ENCODE assay signal across 2 cellular contexts in the genomic region with DNA sequence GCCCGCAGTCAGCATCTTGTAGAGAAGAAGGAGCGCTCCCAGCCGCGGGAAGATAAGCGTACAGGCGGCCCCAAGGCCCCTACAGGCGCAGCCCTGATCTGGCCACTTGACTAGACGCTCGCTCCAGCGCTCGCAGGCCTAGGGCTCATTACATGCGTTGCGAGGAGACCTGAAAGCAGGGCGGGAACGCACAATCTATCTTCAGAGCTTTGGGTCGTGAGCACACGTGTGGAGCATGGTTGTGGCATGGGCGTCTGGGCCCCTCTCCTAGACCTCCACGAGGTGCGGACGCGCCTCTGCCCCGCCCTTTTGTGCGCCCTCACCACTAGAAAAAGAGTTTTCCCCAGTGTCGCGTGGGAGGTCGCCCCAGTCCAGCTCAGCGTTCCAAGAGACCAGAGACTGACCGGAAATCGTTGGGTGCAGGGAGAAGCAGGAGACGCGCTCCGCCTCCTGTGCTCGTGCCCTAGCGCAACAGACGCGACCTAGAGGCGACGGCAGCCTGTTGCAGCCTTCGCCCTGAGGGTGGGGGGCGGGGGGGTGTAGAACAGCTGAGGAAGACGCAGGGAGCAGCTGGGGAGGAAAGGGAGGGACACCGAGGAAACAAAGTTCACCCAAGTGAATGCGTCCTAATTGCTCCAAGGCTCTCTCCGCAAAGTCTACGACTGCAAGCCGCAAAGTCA.
A peak's percentile ranks its signal among the peaks of the same experiment; 100 is the strongest.
TF ChIP-seq lines count a peak whose summit lies in the region.

No MANE protein-coding gene starts in this region.

TF ChIP-seq in GM23338, 12 proteins besides CTCF, POLR2A, EP300 and RAD21:
- TF ChIP-seq ZNF331 (CRISPR knock-in tag; IDR thresholded peaks at IDR 0.05; ENCODE audit: low read depth) (no peak), EZH2 (IDR thresholded peaks at IDR 0.05; ENCODE audit: low read depth, unreplicated experiment) (peak; percentile 41), JUNB (IDR thresholded peaks at IDR 0.05; ENCODE audit: unreplicated experiment) (no peak)
- TF ChIP-seq, protein P1, sequence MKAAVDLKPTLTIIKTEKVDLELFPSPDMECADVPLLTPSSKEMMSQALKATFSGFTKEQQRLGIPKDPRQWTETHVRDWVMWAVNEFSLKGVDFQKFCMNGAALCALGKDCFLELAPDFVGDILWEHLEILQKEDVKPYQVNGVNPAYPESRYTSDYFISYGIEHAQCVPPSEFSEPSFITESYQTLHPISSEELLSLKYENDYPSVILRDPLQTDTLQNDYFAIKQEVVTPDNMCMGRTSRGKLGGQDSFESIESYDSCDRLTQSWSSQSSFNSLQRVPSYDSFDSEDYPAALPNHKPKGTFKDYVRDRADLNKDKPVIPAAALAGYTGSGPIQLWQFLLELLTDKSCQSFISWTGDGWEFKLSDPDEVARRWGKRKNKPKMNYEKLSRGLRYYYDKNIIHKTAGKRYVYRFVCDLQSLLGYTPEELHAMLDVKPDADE (IDR thresholded peaks at IDR 0.05): peak; percentile 48; the same call in 1 of the 2 replicates
- TF ChIP-seq, protein P2, sequence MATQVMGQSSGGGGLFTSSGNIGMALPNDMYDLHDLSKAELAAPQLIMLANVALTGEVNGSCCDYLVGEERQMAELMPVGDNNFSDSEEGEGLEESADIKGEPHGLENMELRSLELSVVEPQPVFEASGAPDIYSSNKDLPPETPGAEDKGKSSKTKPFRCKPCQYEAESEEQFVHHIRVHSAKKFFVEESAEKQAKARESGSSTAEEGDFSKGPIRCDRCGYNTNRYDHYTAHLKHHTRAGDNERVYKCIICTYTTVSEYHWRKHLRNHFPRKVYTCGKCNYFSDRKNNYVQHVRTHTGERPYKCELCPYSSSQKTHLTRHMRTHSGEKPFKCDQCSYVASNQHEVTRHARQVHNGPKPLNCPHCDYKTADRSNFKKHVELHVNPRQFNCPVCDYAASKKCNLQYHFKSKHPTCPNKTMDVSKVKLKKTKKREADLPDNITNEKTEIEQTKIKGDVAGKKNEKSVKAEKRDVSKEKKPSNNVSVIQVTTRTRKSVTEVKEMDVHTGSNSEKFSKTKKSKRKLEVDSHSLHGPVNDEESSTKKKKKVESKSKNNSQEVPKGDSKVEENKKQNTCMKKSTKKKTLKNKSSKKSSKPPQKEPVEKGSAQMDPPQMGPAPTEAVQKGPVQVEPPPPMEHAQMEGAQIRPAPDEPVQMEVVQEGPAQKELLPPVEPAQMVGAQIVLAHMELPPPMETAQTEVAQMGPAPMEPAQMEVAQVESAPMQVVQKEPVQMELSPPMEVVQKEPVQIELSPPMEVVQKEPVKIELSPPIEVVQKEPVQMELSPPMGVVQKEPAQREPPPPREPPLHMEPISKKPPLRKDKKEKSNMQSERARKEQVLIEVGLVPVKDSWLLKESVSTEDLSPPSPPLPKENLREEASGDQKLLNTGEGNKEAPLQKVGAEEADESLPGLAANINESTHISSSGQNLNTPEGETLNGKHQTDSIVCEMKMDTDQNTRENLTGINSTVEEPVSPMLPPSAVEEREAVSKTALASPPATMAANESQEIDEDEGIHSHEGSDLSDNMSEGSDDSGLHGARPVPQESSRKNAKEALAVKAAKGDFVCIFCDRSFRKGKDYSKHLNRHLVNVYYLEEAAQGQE (IDR thresholded peaks at IDR 0.05; ENCODE audit: unreplicated experiment): no peak
TF ChIP-seq in GM23338: peak in this region for 2.

TF ChIP-seq in K562, 482 proteins besides CTCF, POLR2A, EP300 and RAD21 (continues in another document):
- TF ChIP-seq HNRNPL (IDR thresholded peaks at IDR 0.05; ENCODE audit: low read depth, low read length): no peak
- TF ChIP-seq, protein P3, sequence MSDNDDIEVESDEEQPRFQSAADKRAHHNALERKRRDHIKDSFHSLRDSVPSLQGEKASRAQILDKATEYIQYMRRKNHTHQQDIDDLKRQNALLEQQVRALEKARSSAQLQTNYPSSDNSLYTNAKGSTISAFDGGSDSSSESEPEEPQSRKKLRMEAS (CRISPR knock-in tag; IDR thresholded peaks at IDR 0.05): peak; percentile 97
- TF ChIP-seq TBP (optimal IDR thresholded peaks at IDR 0.05; ENCODE audit: low read depth, low read length): peak; percentile 21
- TF ChIP-seq NFE2 (IDR thresholded peaks at IDR 0.05; ENCODE audit: low read depth): no peak
- TF ChIP-seq PURB (CRISPR knock-in tag; IDR thresholded peaks at IDR 0.05; ENCODE audit: low read depth): no peak
- no peak for TF ChIP-seq SMAD1 (IDR thresholded peaks at IDR 0.05; ENCODE audit: low read depth, low read length, partially characterized antibody)
- no peak for TF ChIP-seq JUND (IDR thresholded peaks at IDR 0.05; ENCODE audit: borderline replicate concordance, low read depth, low read length)
- TF ChIP-seq JUND (tag; IDR thresholded peaks at IDR 0.05; ENCODE audit: borderline replicate concordance, low read depth, low read length): no peak
- TF ChIP-seq NUFIP1 (IDR thresholded peaks at IDR 0.05; ENCODE audit: partially characterized antibody): no peak
- no peak for TF ChIP-seq CEBPB (tag; IDR thresholded peaks at IDR 0.05)
- no peak for TF ChIP-seq PTRF (tag; IDR thresholded peaks at IDR 0.05)
- TF ChIP-seq SMAD4 (CRISPR knock-in tag; conservative IDR thresholded peaks at IDR 0.05): no peak
- TF ChIP-seq SLC30A9 (CRISPR knock-in tag; IDR thresholded peaks at IDR 0.05): no peak
- TF ChIP-seq, protein P4, sequence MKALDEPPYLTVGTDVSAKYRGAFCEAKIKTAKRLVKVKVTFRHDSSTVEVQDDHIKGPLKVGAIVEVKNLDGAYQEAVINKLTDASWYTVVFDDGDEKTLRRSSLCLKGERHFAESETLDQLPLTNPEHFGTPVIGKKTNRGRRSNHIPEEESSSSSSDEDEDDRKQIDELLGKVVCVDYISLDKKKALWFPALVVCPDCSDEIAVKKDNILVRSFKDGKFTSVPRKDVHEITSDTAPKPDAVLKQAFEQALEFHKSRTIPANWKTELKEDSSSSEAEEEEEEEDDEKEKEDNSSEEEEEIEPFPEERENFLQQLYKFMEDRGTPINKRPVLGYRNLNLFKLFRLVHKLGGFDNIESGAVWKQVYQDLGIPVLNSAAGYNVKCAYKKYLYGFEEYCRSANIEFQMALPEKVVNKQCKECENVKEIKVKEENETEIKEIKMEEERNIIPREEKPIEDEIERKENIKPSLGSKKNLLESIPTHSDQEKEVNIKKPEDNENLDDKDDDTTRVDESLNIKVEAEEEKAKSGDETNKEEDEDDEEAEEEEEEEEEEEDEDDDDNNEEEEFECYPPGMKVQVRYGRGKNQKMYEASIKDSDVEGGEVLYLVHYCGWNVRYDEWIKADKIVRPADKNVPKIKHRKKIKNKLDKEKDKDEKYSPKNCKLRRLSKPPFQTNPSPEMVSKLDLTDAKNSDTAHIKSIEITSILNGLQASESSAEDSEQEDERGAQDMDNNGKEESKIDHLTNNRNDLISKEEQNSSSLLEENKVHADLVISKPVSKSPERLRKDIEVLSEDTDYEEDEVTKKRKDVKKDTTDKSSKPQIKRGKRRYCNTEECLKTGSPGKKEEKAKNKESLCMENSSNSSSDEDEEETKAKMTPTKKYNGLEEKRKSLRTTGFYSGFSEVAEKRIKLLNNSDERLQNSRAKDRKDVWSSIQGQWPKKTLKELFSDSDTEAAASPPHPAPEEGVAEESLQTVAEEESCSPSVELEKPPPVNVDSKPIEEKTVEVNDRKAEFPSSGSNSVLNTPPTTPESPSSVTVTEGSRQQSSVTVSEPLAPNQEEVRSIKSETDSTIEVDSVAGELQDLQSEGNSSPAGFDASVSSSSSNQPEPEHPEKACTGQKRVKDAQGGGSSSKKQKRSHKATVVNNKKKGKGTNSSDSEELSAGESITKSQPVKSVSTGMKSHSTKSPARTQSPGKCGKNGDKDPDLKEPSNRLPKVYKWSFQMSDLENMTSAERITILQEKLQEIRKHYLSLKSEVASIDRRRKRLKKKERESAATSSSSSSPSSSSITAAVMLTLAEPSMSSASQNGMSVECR (CRISPR knock-in tag; IDR thresholded peaks at IDR 0.05): peak; percentile 61
- TF ChIP-seq ZNF561 (CRISPR knock-in tag; conservative IDR thresholded peaks at IDR 0.05): no peak
- 0 out of 2 replicates have a peak, but pooled peaks have one; percentile 28 for TF ChIP-seq ZNF12 (CRISPR knock-in tag; IDR thresholded peaks at IDR 0.05)
- TF ChIP-seq ZNF41 (CRISPR knock-in tag; conservative IDR thresholded peaks at IDR 0.05): no peak
- TF ChIP-seq, protein P5, sequence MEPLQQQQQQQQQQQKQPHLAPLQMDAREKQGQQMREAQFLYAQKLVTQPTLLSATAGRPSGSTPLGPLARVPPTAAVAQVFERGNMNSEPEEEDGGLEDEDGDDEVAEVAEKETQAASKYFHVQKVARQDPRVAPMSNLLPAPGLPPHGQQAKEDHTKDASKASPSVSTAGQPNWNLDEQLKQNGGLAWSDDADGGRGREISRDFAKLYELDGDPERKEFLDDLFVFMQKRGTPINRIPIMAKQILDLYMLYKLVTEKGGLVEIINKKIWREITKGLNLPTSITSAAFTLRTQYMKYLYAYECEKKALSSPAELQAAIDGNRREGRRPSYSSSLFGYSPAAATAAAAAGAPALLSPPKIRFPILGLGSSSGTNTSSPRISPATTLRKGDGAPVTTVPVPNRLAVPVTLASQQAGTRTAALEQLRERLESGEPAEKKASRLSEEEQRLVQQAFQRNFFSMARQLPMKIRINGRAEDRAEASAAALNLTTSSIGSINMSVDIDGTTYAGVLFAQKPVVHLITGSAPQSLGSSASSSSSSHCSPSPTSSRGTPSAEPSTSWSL (CRISPR knock-in tag; IDR thresholded peaks at IDR 0.05; ENCODE audit: borderline replicate concordance): no peak
- no peak for TF ChIP-seq ZNF695 (CRISPR knock-in tag; IDR thresholded peaks at IDR 0.05)
- no peak for TF ChIP-seq SNIP1 (IDR thresholded peaks at IDR 0.05; ENCODE audit: low read depth)
- TF ChIP-seq, protein P6, sequence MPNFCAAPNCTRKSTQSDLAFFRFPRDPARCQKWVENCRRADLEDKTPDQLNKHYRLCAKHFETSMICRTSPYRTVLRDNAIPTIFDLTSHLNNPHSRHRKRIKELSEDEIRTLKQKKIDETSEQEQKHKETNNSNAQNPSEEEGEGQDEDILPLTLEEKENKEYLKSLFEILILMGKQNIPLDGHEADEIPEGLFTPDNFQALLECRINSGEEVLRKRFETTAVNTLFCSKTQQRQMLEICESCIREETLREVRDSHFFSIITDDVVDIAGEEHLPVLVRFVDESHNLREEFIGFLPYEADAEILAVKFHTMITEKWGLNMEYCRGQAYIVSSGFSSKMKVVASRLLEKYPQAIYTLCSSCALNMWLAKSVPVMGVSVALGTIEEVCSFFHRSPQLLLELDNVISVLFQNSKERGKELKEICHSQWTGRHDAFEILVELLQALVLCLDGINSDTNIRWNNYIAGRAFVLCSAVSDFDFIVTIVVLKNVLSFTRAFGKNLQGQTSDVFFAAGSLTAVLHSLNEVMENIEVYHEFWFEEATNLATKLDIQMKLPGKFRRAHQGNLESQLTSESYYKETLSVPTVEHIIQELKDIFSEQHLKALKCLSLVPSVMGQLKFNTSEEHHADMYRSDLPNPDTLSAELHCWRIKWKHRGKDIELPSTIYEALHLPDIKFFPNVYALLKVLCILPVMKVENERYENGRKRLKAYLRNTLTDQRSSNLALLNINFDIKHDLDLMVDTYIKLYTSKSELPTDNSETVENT (CRISPR knock-in tag; IDR thresholded peaks at IDR 0.05): 0 out of 2 replicates have a peak, but pooled peaks have one; percentile 21
- TF ChIP-seq, protein P7, sequence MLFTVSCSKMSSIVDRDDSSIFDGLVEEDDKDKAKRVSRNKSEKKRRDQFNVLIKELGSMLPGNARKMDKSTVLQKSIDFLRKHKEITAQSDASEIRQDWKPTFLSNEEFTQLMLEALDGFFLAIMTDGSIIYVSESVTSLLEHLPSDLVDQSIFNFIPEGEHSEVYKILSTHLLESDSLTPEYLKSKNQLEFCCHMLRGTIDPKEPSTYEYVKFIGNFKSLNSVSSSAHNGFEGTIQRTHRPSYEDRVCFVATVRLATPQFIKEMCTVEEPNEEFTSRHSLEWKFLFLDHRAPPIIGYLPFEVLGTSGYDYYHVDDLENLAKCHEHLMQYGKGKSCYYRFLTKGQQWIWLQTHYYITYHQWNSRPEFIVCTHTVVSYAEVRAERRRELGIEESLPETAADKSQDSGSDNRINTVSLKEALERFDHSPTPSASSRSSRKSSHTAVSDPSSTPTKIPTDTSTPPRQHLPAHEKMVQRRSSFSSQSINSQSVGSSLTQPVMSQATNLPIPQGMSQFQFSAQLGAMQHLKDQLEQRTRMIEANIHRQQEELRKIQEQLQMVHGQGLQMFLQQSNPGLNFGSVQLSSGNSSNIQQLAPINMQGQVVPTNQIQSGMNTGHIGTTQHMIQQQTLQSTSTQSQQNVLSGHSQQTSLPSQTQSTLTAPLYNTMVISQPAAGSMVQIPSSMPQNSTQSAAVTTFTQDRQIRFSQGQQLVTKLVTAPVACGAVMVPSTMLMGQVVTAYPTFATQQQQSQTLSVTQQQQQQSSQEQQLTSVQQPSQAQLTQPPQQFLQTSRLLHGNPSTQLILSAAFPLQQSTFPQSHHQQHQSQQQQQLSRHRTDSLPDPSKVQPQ (CRISPR knock-in tag; IDR thresholded peaks at IDR 0.05; ENCODE audit: borderline replicate concordance): no peak
- TF ChIP-seq MYNN (IDR thresholded peaks at IDR 0.05): no peak
- TF ChIP-seq MYNN (CRISPR knock-in tag; IDR thresholded peaks at IDR 0.05): no peak
- no peak for TF ChIP-seq MEF2D (tag; conservative IDR thresholded peaks at IDR 0.05; ENCODE audit: low read depth)
- no peak for TF ChIP-seq MAZ (CRISPR knock-in tag; conservative IDR thresholded peaks at IDR 0.05 in 1 of 2, IDR thresholded peaks at IDR 0.05 in 1 of 2)
- TF ChIP-seq, protein P8, sequence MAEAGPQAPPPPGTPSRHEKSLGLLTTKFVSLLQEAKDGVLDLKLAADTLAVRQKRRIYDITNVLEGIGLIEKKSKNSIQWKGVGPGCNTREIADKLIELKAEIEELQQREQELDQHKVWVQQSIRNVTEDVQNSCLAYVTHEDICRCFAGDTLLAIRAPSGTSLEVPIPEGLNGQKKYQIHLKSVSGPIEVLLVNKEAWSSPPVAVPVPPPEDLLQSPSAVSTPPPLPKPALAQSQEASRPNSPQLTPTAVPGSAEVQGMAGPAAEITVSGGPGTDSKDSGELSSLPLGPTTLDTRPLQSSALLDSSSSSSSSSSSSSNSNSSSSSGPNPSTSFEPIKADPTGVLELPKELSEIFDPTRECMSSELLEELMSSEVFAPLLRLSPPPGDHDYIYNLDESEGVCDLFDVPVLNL (CRISPR knock-in tag; IDR thresholded peaks at IDR 0.05; ENCODE audit: low read depth): peak; percentile 81; the same call in 1 of the 2 replicates
- TF ChIP-seq, protein P9, sequence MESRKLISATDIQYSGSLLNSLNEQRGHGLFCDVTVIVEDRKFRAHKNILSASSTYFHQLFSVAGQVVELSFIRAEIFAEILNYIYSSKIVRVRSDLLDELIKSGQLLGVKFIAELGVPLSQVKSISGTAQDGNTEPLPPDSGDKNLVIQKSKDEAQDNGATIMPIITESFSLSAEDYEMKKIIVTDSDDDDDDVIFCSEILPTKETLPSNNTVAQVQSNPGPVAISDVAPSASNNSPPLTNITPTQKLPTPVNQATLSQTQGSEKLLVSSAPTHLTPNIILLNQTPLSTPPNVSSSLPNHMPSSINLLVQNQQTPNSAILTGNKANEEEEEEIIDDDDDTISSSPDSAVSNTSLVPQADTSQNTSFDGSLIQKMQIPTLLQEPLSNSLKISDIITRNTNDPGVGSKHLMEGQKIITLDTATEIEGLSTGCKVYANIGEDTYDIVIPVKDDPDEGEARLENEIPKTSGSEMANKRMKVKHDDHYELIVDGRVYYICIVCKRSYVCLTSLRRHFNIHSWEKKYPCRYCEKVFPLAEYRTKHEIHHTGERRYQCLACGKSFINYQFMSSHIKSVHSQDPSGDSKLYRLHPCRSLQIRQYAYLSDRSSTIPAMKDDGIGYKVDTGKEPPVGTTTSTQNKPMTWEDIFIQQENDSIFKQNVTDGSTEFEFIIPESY (CRISPR knock-in tag; IDR thresholded peaks at IDR 0.05): peak; percentile 86
- TF ChIP-seq MIER1 (IDR thresholded peaks at IDR 0.05; ENCODE audit: low read depth): no peak
- TF ChIP-seq, protein P10, sequence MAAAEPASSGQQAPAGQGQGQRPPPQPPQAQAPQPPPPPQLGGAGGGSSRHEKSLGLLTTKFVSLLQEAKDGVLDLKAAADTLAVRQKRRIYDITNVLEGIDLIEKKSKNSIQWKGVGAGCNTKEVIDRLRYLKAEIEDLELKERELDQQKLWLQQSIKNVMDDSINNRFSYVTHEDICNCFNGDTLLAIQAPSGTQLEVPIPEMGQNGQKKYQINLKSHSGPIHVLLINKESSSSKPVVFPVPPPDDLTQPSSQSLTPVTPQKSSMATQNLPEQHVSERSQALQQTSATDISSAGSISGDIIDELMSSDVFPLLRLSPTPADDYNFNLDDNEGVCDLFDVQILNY (CRISPR knock-in tag; IDR thresholded peaks at IDR 0.05): no peak; the same call in 1 of the 2 replicates
- TF ChIP-seq EHMT2 (IDR thresholded peaks at IDR 0.05): no peak
